ENCODE assay signal across 11 cellular contexts in genomic region chr14:104112113-104112505, GRCh38. TPM values are rescaled to one million over a fixed set of nuclear protein-coding genes. Genes with fewer than 3 reads are reported as not detected.
"Had no signal": no experiment of that assay in that cellular context is flagged by ENCODE, and none has a peak within 500 bp of the region (broad histone marks: within the 10 kb centered on the region; RNA-seq: fewer than 3 reads in every experiment).

No MANE protein-coding gene starts in this region.

- DNase-seq: activated CD4-positive, alpha-beta T cell treated with anti-CD3 and anti-CD28 coated beads, Interleukin-2, amount 50 U/mL, for 48 hours; activated naive CD8-positive, alpha-beta T cell treated with anti-CD3 and anti-CD28 coated beads, Interleukin-2, amount 10 ng/mL, durations not matched to agents 7 days and 5 days; activated T-cell treated with anti-CD3 and anti-CD28 coated beads, Interleukin-2, amount 50 U/mL, for 24 hours; brain microvascular endothelial cell; effector memory CD4-positive, alpha-beta T cell; gastrocnemius medialis; sigmoid colon; stimulated activated naive B cell treated with anti-CD40 and anti-IgM and Interleukin-4, amounts not matched to agents 10 μg/mL and 1 μg/mL and 100 μg/mL, for 72 hours; substantia nigra had no signal

- ATAC-seq: gastrocnemius medialis; heart right ventricle; stimulated activated naive B cell treated with anti-CD40 and anti-IgM and Interleukin-4, amounts not matched to agents 10 μg/mL and 1 μg/mL and 100 μg/mL, for 72 hours had no signal

RNA-seq across cellular contexts. Expression of gene ASPG, which starts 26.6 kb away (rescaled TPM):
- total RNA-seq: activated naive CD8-positive, alpha-beta T cell treated with anti-CD3 and anti-CD28 coated beads, Interleukin-2, amount 10 ng/mL, durations not matched to agents 7 days and 5 days; pulmonary artery endothelial cell had no signal
